In the genomic region with DNA sequence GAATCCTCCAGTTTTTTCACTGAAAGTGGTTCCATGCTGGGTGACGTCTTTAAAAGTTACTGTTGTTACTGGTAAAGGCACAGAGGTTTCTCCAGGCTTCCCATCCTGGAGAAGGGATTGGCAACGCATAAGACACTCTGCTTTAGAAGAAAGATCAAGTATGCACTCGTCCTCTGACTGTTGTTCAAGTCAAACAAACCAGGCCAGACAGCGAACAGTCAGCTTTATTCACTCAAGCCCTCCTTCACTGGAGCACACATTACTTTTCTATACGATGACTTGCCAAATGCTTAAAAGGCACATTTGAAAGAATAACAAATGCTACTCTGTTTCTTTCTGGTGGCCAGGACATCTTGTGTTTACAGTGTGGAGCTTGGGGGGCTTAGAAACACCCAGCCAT, we compare ENCODE assay signal across 27 cellular contexts. TPM values are rescaled to one million over a fixed set of nuclear protein-coding genes. Genes with fewer than 3 reads are reported as not detected.
DNase-seq lines count a peak whose midpoint lies in the region; ATAC-seq and TF ChIP-seq lines count a peak whose summit lies in the region.
"Had no signal": no experiment of that assay in that cellular context is flagged by ENCODE, and none has a peak within 500 bp of the region (broad histone marks: within the 10 kb centered on the region; RNA-seq: fewer than 3 reads in every experiment).

No MANE protein-coding gene starts in this region.

- H3K27me3 ChIP-seq in rectal smooth muscle tissue (ENCODE audit: control insufficient read depth, insufficient read depth, low read length) (no peaks in the 10 kb centered on the region), Peyer's patch (no peaks in the 10 kb centered on the region)
- H3K27me3 ChIP-seq: BLaER1 had no signal

- no peaks in the 10 kb centered on the region for H3K9me3 ChIP-seq in Peyer's patch
- H3K9me3 ChIP-seq: BLaER1, Caco-2 had no signal

- TF ChIP-seq POLR2A in Peyer's patch (IDR thresholded peaks at IDR 0.05) = no peak

- DNase-seq in NCI-H446 treated with DMSO at 0.1 percent for 48 hours (lab: John Stamatoyannopoulos, UW) = peak; percentile 9
- no peak for DNase-seq in NCI-H446 (lab: John Stamatoyannopoulos, UW)
- DNase-seq in medulla oblongata (ENCODE audit: extremely low spot score) = peak; percentile 56
- no peak for DNase-seq in activated effector memory CD4-positive, alpha-beta T cell treated with anti-CD3 and anti-CD28 coated beads, Interleukin-2, amount 50 U/mL, for 16 hours
- no peak for DNase-seq in NCI-H2081 (lab: John Stamatoyannopoulos, UW)
- no peak for DNase-seq in Peyer's patch
- DNase-seq: ACHN; Caco-2; CD4-positive, alpha-beta T cell; DMS 273 treated with DMSO at 0.1 percent for 48 hours; DND-41; GOT3; Karpas-422; MV-4-11; NCI-H1105 treated with DMSO at 0.1 percent for 48 hours; NCI-H2029 treated with DMSO at 0.1 percent for 48 hours; NCI-H2171; NCI-H345; NCI-H526 treated with DMSO at 0.1 percent for 48 hours; OCI-M1 had no signal

- H3K4me3 ChIP-seq in rectal smooth muscle tissue (ENCODE audit: low read length) (no peak overlapping the region), Peyer's patch (no peak overlapping the region)
- H3K4me3 ChIP-seq: BLaER1, GM12878 had no signal

- H3K36me3 ChIP-seq in rectal smooth muscle tissue (ENCODE audit: control insufficient read depth, insufficient read depth, low read length) (no peaks in the 10 kb centered on the region), Peyer's patch (no peaks in the 10 kb centered on the region)
- H3K36me3 ChIP-seq: BLaER1 had no signal

- H3K4me1 ChIP-seq in rectal smooth muscle tissue (ENCODE audit: control insufficient read depth, insufficient read depth, low read length) = peaks cover 16% of the 10 kb centered on the region
- H3K4me1 ChIP-seq in Peyer's patch = no peaks in the 10 kb centered on the region

- H3K27ac ChIP-seq in rectal smooth muscle tissue (ENCODE audit: low read depth, low read length) = peak overlapping the region; percentile 6
- no peak overlapping the region for H3K27ac ChIP-seq in Peyer's patch
- H3K27ac ChIP-seq: 22Rv1, BLaER1 had no signal

- ATAC-seq in HG02588 (IDR thresholded peaks at IDR 0.05; ENCODE audit: unreplicated experiment) = no peak
- ATAC-seq: GM12878, HCT116, Right ventricle myocardium inferior had no signal

- TF ChIP-seq CTCF in Peyer's patch (IDR thresholded peaks at IDR 0.05) = no peak

- no peak overlapping the region for H3K9ac ChIP-seq in rectal smooth muscle tissue (ENCODE audit: low read length)
- H3K9ac ChIP-seq: BLaER1 had no signal

RNA-seq across cellular contexts. Expression of a gene that starts 33.1 kb away (rescaled TPM):
- 10 to 100 TPM; 12.9 to 22.9 (median 19.9) TPM for total RNA-seq in Peyer's patch

Comparison
In these comparisons a context has a peak if more than half of its experiments do, and no peak if none do; other contexts are left out.
1. DNase-seq: peak in NCI-H446 treated with DMSO at 0.1 percent for 48 hours (single experiment) and medulla oblongata (single experiment); none in NCI-H446 (0 of 2), activated effector memory CD4-positive, alpha-beta T cell treated with anti-CD3 and anti-CD28 coated beads, Interleukin-2, amount 50 U/mL, for 16 hours (single experiment), NCI-H2081 (0 of 2) and Peyer's patch (0 of 3).